In genomic region chr17:15502315-15503112, GRCh38 we compare ENCODE assay signal across 8 cellular contexts. TPM values are rescaled to one million over a fixed set of nuclear protein-coding genes. Genes with fewer than 3 reads are reported as not detected.
DNase-seq lines count a peak whose midpoint lies in the region; ATAC-seq and TF ChIP-seq lines count a peak whose summit lies in the region.

No MANE protein-coding gene starts in this region.

- peaks cover 5% of the 10 kb centered on the region for H3K27me3 Mint-ChIP-seq in GM23338 (ENCODE audit: insufficient read depth, low read depth, poor library complexity)

- H3K27ac ChIP-seq in GM23338 (ENCODE audit: low read depth), result peak overlapping the region; percentile 80

- peak overlapping the region; percentile 66; the same call in 1 of the 2 replicates for H3K27ac Mint-ChIP-seq in GM23338

- H3K4me3 Mint-ChIP-seq in GM23338, result peak overlapping the region; percentile 44; the same call in 2 of the 3 replicates

- H3K9me2 ChIP-seq in GM23338 (ENCODE audit: insufficient read depth), result no peaks in the 10 kb centered on the region

- H2AFZ ChIP-seq in GM23338, result peak overlapping the region; percentile 87

- H3K4me3 ChIP-seq in GM23338, result peak overlapping the region; percentile 25
- H3K4me3 ChIP-seq in MG63, result no peak overlapping the region

- intact Hi-C loops in left colon (cut with DNase I, micrococcal nuclease), result loop anchor here in 1 of 2 donors (2.0 kb wide), 1 partner anchor 242 kb away; no protein-coding TSS in a partner anchor

- H3K27me3 ChIP-seq in GM23338 (ENCODE audit: insufficient read depth), result no peaks in the 10 kb centered on the region
- no peaks in the 10 kb centered on the region for H3K27me3 ChIP-seq in MG63

- no peaks in the 10 kb centered on the region for H3K79me2 ChIP-seq in GM23338 (replicated peaks; ENCODE audit: insufficient read depth)

- no peaks in the 10 kb centered on the region for H3K9me3 ChIP-seq in MG63

- peaks cover 8% of the 10 kb centered on the region; the same call in 1 of the 2 replicates for H3K4me1 ChIP-seq in GM23338 (ENCODE audit: insufficient read depth)

- peak overlapping the region; percentile 72 for H3K4me2 ChIP-seq in GM23338

- ATAC-seq in GM23338, result peak; percentile 96
- ATAC-seq in left colon, result peak; percentile 89
- ATAC-seq in GM18519 (IDR thresholded peaks at IDR 0.05; ENCODE audit: low FRiP score, unreplicated experiment), result no peak

- H3K9me3 Mint-ChIP-seq in GM23338, result peaks cover 2% of the 10 kb centered on the region; the same call in 2 of the 3 replicates

- TF ChIP-seq CTCF in GM23338 (conservative IDR thresholded peaks at IDR 0.05; ENCODE audit: low read depth in 2 of 2), result peak; percentile 86 to 94

- H3K4me1 Mint-ChIP-seq in GM23338, result peaks cover 16% of the 10 kb centered on the region

- peaks cover 42% of the 10 kb centered on the region for H3K36me3 Mint-ChIP-seq in GM23338 (ENCODE audit: low read depth)

- H3F3A ChIP-seq in GM23338 (replicated peaks; ENCODE audit: low read depth), result no peaks in the 10 kb centered on the region

- no peaks in the 10 kb centered on the region; the same call in 1 of the 2 replicates for H4K20me1 ChIP-seq in GM23338 (replicated peaks; ENCODE audit: insufficient read depth)

- DNase-seq in ELR (ENCODE audit: low read depth) (peak; percentile 83), GM23338 (ENCODE audit: low spot score) (peak; percentile 97), MG63 (peak; percentile 76), cerebellum (ENCODE audit: low spot score) (peak; percentile 82), left colon (peak; percentile 79 to 85)
- peak; percentile 41 to 70 for DNase-seq in activated CD4-positive, alpha-beta T cell treated with anti-CD3 and anti-CD28 coated beads for 24 hours (ENCODE audit: low read depth in 2 of 2)
- peak; percentile 34 to 62 for DNase-seq in stimulated activated CD4-positive, alpha-beta T cell treated with anti-CD3 and anti-CD28 coated beads, Interleukin-1b, Interleukin-23, amount 100 ng/mL, for 4 hours (ENCODE audit: low read depth in 2 of 2)

- no peaks in the 10 kb centered on the region for H3K36me3 ChIP-seq in GM23338 (ENCODE audit: insufficient read depth)
- no peaks in the 10 kb centered on the region for H3K36me3 ChIP-seq in MG63

TF ChIP-seq in GM23338, 12 proteins besides CTCF, POLR2A, EP300 and RAD21:
- TF ChIP-seq POLR2AphosphoS5 (IDR thresholded peaks at IDR 0.05; ENCODE audit: low read depth) (peak; percentile 23; the same call in 1 of the 2 replicates), ETS1 (IDR thresholded peaks at IDR 0.05) (no peak)

RNA-seq across cellular contexts. Expression of gene CDRT4, which starts 35.1 kb away (rescaled TPM):
- 8.7 and 13.0 TPM in 2 replicates for total RNA-seq in GM23338 (2014; rRNA removed; shearing (Covaris generic))
- 6.5 TPM in 2 replicates for polyA plus RNA-seq in GM23338 (2016; fragmentation: Nextera tagmentation; extraction: Ambion mirVana)
- total RNA-seq in MG63 (2014; rRNA removed; shearing (Covaris generic); ENCODE audit: low replicate concordance), result 2.9 TPM in 1 of 2 replicates, not detected in the other
- total RNA-seq in cerebellum (18.4 TPM), left colon (1 to 10 TPM; 6.4 to 6.6 TPM)
